ENCODE assay signal across 1 cellular context in genomic region chr2:127463155-127463991, GRCh38.
TF ChIP-seq lines count a peak whose summit lies in the region.

No MANE protein-coding gene starts in this region.

TF ChIP-seq in SK-N-SH treated with all-trans-retinoic acid at 6 μM for 48 hours, 23 proteins besides CTCF, POLR2A, EP300 and RAD21 (continued from another document):
- TF ChIP-seq, protein P1, sequence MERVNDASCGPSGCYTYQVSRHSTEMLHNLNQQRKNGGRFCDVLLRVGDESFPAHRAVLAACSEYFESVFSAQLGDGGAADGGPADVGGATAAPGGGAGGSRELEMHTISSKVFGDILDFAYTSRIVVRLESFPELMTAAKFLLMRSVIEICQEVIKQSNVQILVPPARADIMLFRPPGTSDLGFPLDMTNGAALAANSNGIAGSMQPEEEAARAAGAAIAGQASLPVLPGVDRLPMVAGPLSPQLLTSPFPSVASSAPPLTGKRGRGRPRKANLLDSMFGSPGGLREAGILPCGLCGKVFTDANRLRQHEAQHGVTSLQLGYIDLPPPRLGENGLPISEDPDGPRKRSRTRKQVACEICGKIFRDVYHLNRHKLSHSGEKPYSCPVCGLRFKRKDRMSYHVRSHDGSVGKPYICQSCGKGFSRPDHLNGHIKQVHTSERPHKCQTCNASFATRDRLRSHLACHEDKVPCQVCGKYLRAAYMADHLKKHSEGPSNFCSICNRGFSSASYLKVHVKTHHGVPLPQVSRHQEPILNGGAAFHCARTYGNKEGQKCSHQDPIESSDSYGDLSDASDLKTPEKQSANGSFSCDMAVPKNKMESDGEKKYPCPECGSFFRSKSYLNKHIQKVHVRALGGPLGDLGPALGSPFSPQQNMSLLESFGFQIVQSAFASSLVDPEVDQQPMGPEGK (CRISPR knock-in tag; IDR thresholded peaks at IDR 0.05; ENCODE audit: borderline replicate concordance) = no peak
- TF ChIP-seq, protein P2, sequence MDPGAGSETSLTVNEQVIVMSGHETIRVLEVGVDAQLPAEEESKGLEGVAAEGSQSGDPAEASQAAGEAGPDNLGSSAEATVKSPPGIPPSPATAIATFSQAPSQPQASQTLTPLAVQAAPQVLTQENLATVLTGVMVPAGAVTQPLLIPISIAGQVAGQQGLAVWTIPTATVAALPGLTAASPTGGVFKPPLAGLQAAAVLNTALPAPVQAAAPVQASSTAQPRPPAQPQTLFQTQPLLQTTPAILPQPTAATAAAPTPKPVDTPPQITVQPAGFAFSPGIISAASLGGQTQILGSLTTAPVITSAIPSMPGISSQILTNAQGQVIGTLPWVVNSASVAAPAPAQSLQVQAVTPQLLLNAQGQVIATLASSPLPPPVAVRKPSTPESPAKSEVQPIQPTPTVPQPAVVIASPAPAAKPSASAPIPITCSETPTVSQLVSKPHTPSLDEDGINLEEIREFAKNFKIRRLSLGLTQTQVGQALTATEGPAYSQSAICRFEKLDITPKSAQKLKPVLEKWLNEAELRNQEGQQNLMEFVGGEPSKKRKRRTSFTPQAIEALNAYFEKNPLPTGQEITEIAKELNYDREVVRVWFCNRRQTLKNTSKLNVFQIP (CRISPR knock-in tag; IDR thresholded peaks at IDR 0.05; ENCODE audit: borderline replicate concordance, low read depth) = no peak
- TF ChIP-seq ZFP30 (CRISPR knock-in tag; IDR thresholded peaks at IDR 0.05) (no peak), ZFP3 (CRISPR knock-in tag; IDR thresholded peaks at IDR 0.05) (no peak), CREB5 (CRISPR knock-in tag; IDR thresholded peaks at IDR 0.05; ENCODE audit: low read depth) (no peak), CSDC2 (CRISPR knock-in tag; IDR thresholded peaks at IDR 0.05) (no peak), PPARA (CRISPR knock-in tag; IDR thresholded peaks at IDR 0.05; ENCODE audit: borderline replicate concordance) (no peak), ZNF565 (CRISPR knock-in tag; conservative IDR thresholded peaks at IDR 0.05; ENCODE audit: low read depth) (no peak), ZC3H10 (CRISPR knock-in tag; IDR thresholded peaks at IDR 0.05) (no peak), ESRRG (CRISPR knock-in tag; IDR thresholded peaks at IDR 0.05) (no peak)
